In the genomic region with DNA sequence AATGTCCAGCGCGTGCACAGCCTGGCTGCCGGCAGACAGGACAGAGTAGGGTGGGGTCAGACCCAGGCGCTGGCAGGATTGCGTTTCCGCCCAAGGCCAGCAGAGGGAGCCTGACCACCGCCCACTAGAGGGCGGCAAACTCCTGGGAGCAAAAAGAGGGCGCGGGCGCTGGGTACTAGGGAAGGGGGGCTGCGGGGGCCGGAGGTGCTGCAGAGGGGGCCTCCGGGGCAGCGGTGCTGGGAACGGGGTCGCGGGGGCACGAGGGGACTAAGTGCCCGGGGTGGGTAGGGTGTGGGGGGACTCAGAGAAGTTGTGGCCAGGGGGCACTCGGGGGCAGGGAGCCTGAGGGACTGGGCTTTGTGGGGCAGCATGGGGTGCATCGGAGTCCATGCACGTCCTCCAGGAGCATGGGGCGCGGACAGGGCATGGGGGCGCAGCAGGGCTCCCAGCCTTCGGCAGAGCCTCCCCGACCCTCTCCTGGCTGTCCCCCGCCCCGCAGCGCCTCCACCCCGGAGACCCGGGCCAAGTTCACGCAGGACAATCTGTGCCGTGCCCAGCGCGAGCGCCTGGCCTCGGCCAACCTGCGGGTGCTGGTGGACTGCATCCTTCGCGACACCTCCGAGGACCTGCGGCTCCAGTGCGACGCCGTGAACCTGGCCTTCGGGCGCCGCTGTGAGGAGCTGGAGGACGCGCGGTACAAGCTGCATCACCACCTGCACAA, we compare ENCODE assay signal across 9 cellular contexts. TPM values are rescaled to one million over a fixed set of nuclear protein-coding genes. Genes with fewer than 3 reads are reported as not detected.
DNase-seq lines count a peak whose midpoint lies in the region; ATAC-seq and TF ChIP-seq lines count a peak whose summit lies in the region.
"Had no signal": no experiment of that assay in that cellular context is flagged by ENCODE, and none has a peak within 500 bp of the region (broad histone marks: within the 10 kb centered on the region; RNA-seq: fewer than 3 reads in every experiment).

No MANE protein-coding gene starts in this region.

- H3K27ac Mint-ChIP-seq in progenitor cell of endocrine pancreas: no peak overlapping the region

- H3K4me1 Mint-ChIP-seq in progenitor cell of endocrine pancreas (ENCODE audit: low read depth): peaks cover 2% of the 10 kb centered on the region

- peak; percentile 44 for DNase-seq in NCI-H748 treated with DMSO at 0.1 percent for 48 hours (lab: John Stamatoyannopoulos, UW)
- DNase-seq in activated CD8-positive, alpha-beta memory T cell treated with anti-CD3 and anti-CD28 coated beads, Interleukin-2, amount 50 U/mL, for 4 hours: peak; percentile 51
- DNase-seq in fibroblast of lung (ENCODE audit: low read depth in 2 of 2): peak in 1 of 2 donors; percentile 15
- DNase-seq in progenitor cell of endocrine pancreas (ENCODE audit: low spot score, unreplicated experiment): peak; percentile 74
- no peak for DNase-seq in Ammon's horn (ENCODE audit: low spot score)

- H3K4me2 ChIP-seq in BLaER1 (peak overlapping the region; percentile 88), fibroblast of lung (ENCODE audit: extremely low read depth, insufficient read depth, low read length) (no peak overlapping the region)

- H4K20me1 ChIP-seq in BLaER1 (no peaks in the 10 kb centered on the region), fibroblast of lung (ENCODE audit: control insufficient read depth, extremely low read depth, insufficient read depth, low read length) (no peaks in the 10 kb centered on the region)

- no peaks in the 10 kb centered on the region for H3K27me3 ChIP-seq in BLaER1
- H3K27me3 ChIP-seq in fibroblast of lung (ENCODE audit: control insufficient read depth, insufficient read depth, low read length): no peaks in the 10 kb centered on the region

- H3K27ac ChIP-seq in BLaER1: peak overlapping the region; percentile 55; the same call in 1 of the 2 replicates
- H3K27ac ChIP-seq in fibroblast of lung (ENCODE audit: insufficient read depth, low read length): no peak overlapping the region

- no peaks in the 10 kb centered on the region for H3K9me3 ChIP-seq in BLaER1
- H3K9me3 ChIP-seq in fibroblast of lung (ENCODE audit: control insufficient read depth, insufficient read depth, low read depth, low read length): no peaks in the 10 kb centered on the region

- no peaks in the 10 kb centered on the region for H3K79me2 ChIP-seq in fibroblast of lung (ENCODE audit: control insufficient read depth, insufficient read depth, low read length)

- H3K9ac ChIP-seq in BLaER1: no peak overlapping the region
- H3K9ac ChIP-seq in fibroblast of lung (ENCODE audit: insufficient read depth, low read length): no peak overlapping the region

- H2AFZ ChIP-seq in fibroblast of lung (ENCODE audit: low read length): no peak overlapping the region

- TF ChIP-seq CTCF in fibroblast of lung (conservative IDR thresholded peaks at IDR 0.05 in 1 of 2, IDR thresholded peaks at IDR 0.05 in 1 of 2; ENCODE audit: low read depth in 1 of 2, low read length in 2 of 2) (peak; percentile 52 to 57), progenitor cell of endocrine pancreas (IDR thresholded peaks at IDR 0.05; ENCODE audit: unreplicated experiment) (peak; percentile 81)

- H3K27me3 Mint-ChIP-seq in progenitor cell of endocrine pancreas: peaks cover 4% of the 10 kb centered on the region

- H3K9me3 Mint-ChIP-seq in progenitor cell of endocrine pancreas (ENCODE audit: low read depth): no peaks in the 10 kb centered on the region

- ATAC-seq in GM18867 (IDR thresholded peaks at IDR 0.05; ENCODE audit: unreplicated experiment): peak; percentile 96
- peak; percentile 94 for ATAC-seq in HG03103 (IDR thresholded peaks at IDR 0.05; ENCODE audit: low read depth, unreplicated experiment)

- H3K4me3 ChIP-seq in BLaER1 (no peak overlapping the region), fibroblast of lung (replicated peaks in 1 of 4; ENCODE audit: control extremely low read depth in 1 of 4, insufficient read depth in 1 of 4, low read depth in 3 of 4, low read length in 4 of 4) (no peak overlapping the region)

- no peaks in the 10 kb centered on the region for H3K36me3 Mint-ChIP-seq in progenitor cell of endocrine pancreas (ENCODE audit: insufficient read depth)

- no peaks in the 10 kb centered on the region for H3K36me3 ChIP-seq in BLaER1
- H3K36me3 ChIP-seq in fibroblast of lung (ENCODE audit: control insufficient read depth, insufficient read depth, low read length): no peaks in the 10 kb centered on the region

- no peak overlapping the region for H3K4me3 Mint-ChIP-seq in progenitor cell of endocrine pancreas (ENCODE audit: low read depth)

- H3K4me1 ChIP-seq in BLaER1: peaks cover 37% of the 10 kb centered on the region
- no peaks in the 10 kb centered on the region for H3K4me1 ChIP-seq in fibroblast of lung (ENCODE audit: control insufficient read depth, extremely low read depth, insufficient read depth, low read length)

RNA-seq across cellular contexts. Expression of a gene that starts 3.2 kb away (rescaled TPM):
- not detected in 2 replicates for total RNA-seq in fibroblast of lung
- polyA plus RNA-seq in fibroblast of lung: not detected in 2 replicates
- not detected in 2 replicates for polyA plus RNA-seq in fibroblast of lung (2012)
- polyA minus RNA-seq in fibroblast of lung (ENCODE audit: low replicate concordance): not detected in 2 replicates
- total RNA-seq in progenitor cell of endocrine pancreas: 0.29 and 0.34 TPM in 2 replicates
- total RNA-seq: subcutaneous adipose tissue had no signal
